Comparison of ENCODE assay signal across 9 cellular contexts in genomic region chr5:82820958-82821880, GRCh38.
DNase-seq lines count a peak whose midpoint lies in the region; ATAC-seq and TF ChIP-seq lines count a peak whose summit lies in the region.
"Had no signal": no experiment of that assay in that cellular context is flagged by ENCODE, and none has a peak within 500 bp of the region (broad histone marks: within the 10 kb centered on the region; RNA-seq: fewer than 3 reads in every experiment).

No MANE protein-coding gene starts in this region.

- H3K27me3 ChIP-seq in effector memory CD4-positive, alpha-beta T cell (replicated peaks; ENCODE audit: control insufficient read depth, insufficient read depth, low read length, poor library complexity, severe bottlenecking) = no peaks in the 10 kb centered on the region
- no peaks in the 10 kb centered on the region for H3K27me3 ChIP-seq in brain microvascular endothelial cell (replicated peaks)

- no peak overlapping the region for H3K4me3 ChIP-seq in effector memory CD4-positive, alpha-beta T cell (ENCODE audit: insufficient read depth, low read depth, low read length, poor library complexity, severe bottlenecking)
- no peak overlapping the region for H3K4me3 ChIP-seq in brain microvascular endothelial cell (ENCODE audit: low read depth, low read length)

- H3K27ac ChIP-seq in effector memory CD4-positive, alpha-beta T cell (ENCODE audit: insufficient read depth, low read length, poor library complexity, severe bottlenecking) = no peak overlapping the region
- no peak overlapping the region for H3K27ac ChIP-seq in brain microvascular endothelial cell
- H3K27ac ChIP-seq: parathyroid adenoma had no signal

- peaks cover 2% of the 10 kb centered on the region for H3K27me3 Mint-ChIP-seq in memory B cell

- H3K27ac Mint-ChIP-seq in memory B cell = no peak overlapping the region

- no peaks in the 10 kb centered on the region for H3K4me1 ChIP-seq in effector memory CD4-positive, alpha-beta T cell (ENCODE audit: control insufficient read depth, insufficient read depth, low read length, poor library complexity, severe bottlenecking)
- H3K4me1 ChIP-seq: parathyroid adenoma had no signal

- in situ Hi-C loops in brain microvascular endothelial cell (cut with HindIII; ENCODE audit: low pct_ligation_motif_present, low sequenced_read_pairs) = no loop called here

- H3K4me3 Mint-ChIP-seq in memory B cell = peak overlapping the region; percentile 22

- ATAC-seq in GM18870 (IDR thresholded peaks at IDR 0.05; ENCODE audit: unreplicated experiment) = peak; percentile 90
- ATAC-seq in GM21737 (IDR thresholded peaks at IDR 0.05; ENCODE audit: unreplicated experiment) = peak; percentile 83
- ATAC-seq in HG03520 (IDR thresholded peaks at IDR 0.05; ENCODE audit: unreplicated experiment) = peak; percentile 78
- peak; percentile 51 for ATAC-seq in memory B cell (ENCODE audit: low read depth)

- no peaks in the 10 kb centered on the region for H3K36me3 ChIP-seq in effector memory CD4-positive, alpha-beta T cell (ENCODE audit: control insufficient read depth, insufficient read depth, low read length)
- no peaks in the 10 kb centered on the region for H3K36me3 ChIP-seq in brain microvascular endothelial cell (replicated peaks)

- TF ChIP-seq CTCF in brain microvascular endothelial cell (IDR thresholded peaks at IDR 0.05; ENCODE audit: low read depth, low read length, missing control alignments) = no peak

- peaks cover 3% of the 10 kb centered on the region for H3K4me1 Mint-ChIP-seq in memory B cell

- H3K36me3 Mint-ChIP-seq in memory B cell = no peaks in the 10 kb centered on the region

- no peaks in the 10 kb centered on the region for H3K9me3 Mint-ChIP-seq in memory B cell

- DNase-seq in memory B cell (ENCODE audit: low spot score in 2 of 2) (no peak), brain microvascular endothelial cell (no peak), LoVo (ENCODE audit: low spot score) (no peak), inferior parietal cortex (ENCODE audit: extremely low spot score) (no peak)
- no peak for DNase-seq in effector memory CD4-positive, alpha-beta T cell

- no peaks in the 10 kb centered on the region for H3K9me3 ChIP-seq in effector memory CD4-positive, alpha-beta T cell (ENCODE audit: control insufficient read depth, low read length)
